8 cellular contexts compared by ENCODE assay signal in genomic region chr1:201171063-201172036, GRCh38. TPM values are rescaled to one million over a fixed set of nuclear protein-coding genes. Genes with fewer than 3 reads are reported as not detected.
DNase-seq lines count a peak whose midpoint lies in the region; ATAC-seq and TF ChIP-seq lines count a peak whose summit lies in the region.

No MANE protein-coding gene starts in this region.

- no peaks in the 10 kb centered on the region for H4K20me1 ChIP-seq in neural progenitor cell (ENCODE audit: low read depth)

- peaks cover 18% of the 10 kb centered on the region for H3F3A ChIP-seq in neural progenitor cell (ENCODE audit: low read depth)

- H2AFZ ChIP-seq in neural progenitor cell (replicated peaks) = peak overlapping the region; percentile 91

- H3K9me3 ChIP-seq in AG04450 (ENCODE audit: control insufficient read depth, insufficient read depth, low read length) (peaks cover 5% of the 10 kb centered on the region), neural progenitor cell (ENCODE audit: low read depth) (no peaks in the 10 kb centered on the region)

- H3K27ac ChIP-seq in AG04450 (ENCODE audit: low read depth, low read length) = peak overlapping the region; percentile 31
- no peak overlapping the region for H3K27ac ChIP-seq in neural progenitor cell

- H3K36me3 ChIP-seq in neural progenitor cell = no peaks in the 10 kb centered on the region

- H3K36me3 Mint-ChIP-seq in neural progenitor cell = no peaks in the 10 kb centered on the region
- H3K36me3 Mint-ChIP-seq in type B pancreatic cell = no peaks in the 10 kb centered on the region

- ATAC-seq in GM18861 (IDR thresholded peaks at IDR 0.05; ENCODE audit: unreplicated experiment) (peak; percentile 20), HG03045 (IDR thresholded peaks at IDR 0.05; ENCODE audit: unreplicated experiment) (peak; percentile 51)

- H3K4me3 Mint-ChIP-seq in neural progenitor cell (peak overlapping the region; percentile 78), type B pancreatic cell (peak overlapping the region; percentile 88)

- peaks cover 11% of the 10 kb centered on the region for H3K27me3 Mint-ChIP-seq in neural progenitor cell (ENCODE audit: insufficient read depth, low read depth)
- H3K27me3 Mint-ChIP-seq in type B pancreatic cell = no peaks in the 10 kb centered on the region

- POLR2A ChIA-PET in AG04450 (lab: Yijun Ruan, JAX) = no interaction called here

- H3K4me1 Mint-ChIP-seq in neural progenitor cell = peaks cover 17% of the 10 kb centered on the region
- H3K4me1 Mint-ChIP-seq in type B pancreatic cell (ENCODE audit: unreplicated experiment) = peaks cover 40% of the 10 kb centered on the region

- TF ChIP-seq CTCF in AG04450 (IDR thresholded peaks at IDR 0.05; ENCODE audit: low read depth, low read length) (peak; percentile 52), neural progenitor cell (IDR thresholded peaks at IDR 0.05) (peak; percentile 41), type B pancreatic cell (conservative IDR thresholded peaks at IDR 0.05) (peak; percentile 72)

- H3K27me3 ChIP-seq in AG04450 (ENCODE audit: control insufficient read depth, insufficient read depth, low read length) (peaks cover 10% of the 10 kb centered on the region), neural progenitor cell (peaks cover 27% of the 10 kb centered on the region)

- DNase-seq in AG04450 (ENCODE audit: low read depth, low spot score) = no peak
- peak; percentile 79 for DNase-seq in NCI-H510A treated with DMSO at 0.1 percent for 48 hours (lab: John Stamatoyannopoulos, UW)
- DNase-seq in activated T-cell treated with anti-CD3 and anti-CD28 coated beads, Interleukin-2, amount 50 U/mL, for 1 hour = peak; percentile 59
- peak; percentile 35 for DNase-seq in fibroblast of peridontal ligament (ENCODE audit: extremely low read depth)
- DNase-seq in neural progenitor cell (ENCODE audit: low spot score) = peak; percentile 66
- peak; percentile 78 for DNase-seq in type B pancreatic cell (ENCODE audit: extremely low spot score, unreplicated experiment)

- peak overlapping the region; percentile 70 for H3K4me3 ChIP-seq in AG04450 (ENCODE audit: low read depth, low read length)
- peak overlapping the region; percentile 64 for H3K4me3 ChIP-seq in neural progenitor cell

- H3K9me3 Mint-ChIP-seq in neural progenitor cell (no peaks in the 10 kb centered on the region), type B pancreatic cell (no peaks in the 10 kb centered on the region)

- H3K27ac Mint-ChIP-seq in neural progenitor cell (no peak overlapping the region), type B pancreatic cell (peak overlapping the region; percentile 87)

- no peak overlapping the region for H3K9ac ChIP-seq in neural progenitor cell

- peak overlapping the region; percentile 91 for H3K4me2 ChIP-seq in neural progenitor cell

- CTCF ChIA-PET in AG04450 (lab: Charles Lee) = interaction anchor here (0.8 to 3.1 kb wide), 4 partner anchors 12 to 200 kb away, joined by 3 to 12 read pairs (median 4); no protein-coding TSS in a partner anchor

- no peaks in the 10 kb centered on the region for H3K79me2 ChIP-seq in neural progenitor cell (ENCODE audit: low read depth)

- H3K4me1 ChIP-seq in neural progenitor cell = no peaks in the 10 kb centered on the region

RNA-seq across cellular contexts. Expression of gene TMEM9, which starts 17.1 kb away (rescaled TPM):
- 81.7 and 103 TPM in 2 replicates for polyA plus RNA-seq in AG04450 (2011; rRNA removed)
- polyA minus RNA-seq in AG04450 (2011; rRNA and poly(A)+ RNA removed) = 54.5 and 72.0 TPM in 2 replicates
- total RNA-seq in neural progenitor cell (ENCODE audit: low replicate concordance) (109 and 187 TPM in 2 replicates), type B pancreatic cell (ENCODE audit: low replicate concordance) (97.1 and 117 TPM in 2 replicates)

RNA-seq across cellular contexts. Expression of gene IGFN1, which starts 19.3 kb away (rescaled TPM):
- polyA plus RNA-seq in AG04450 (2011; rRNA removed) = 0.01 TPM in 1 of 2 replicates, not detected in the other
- 0.05 TPM in 1 of 2 replicates, not detected in the other for polyA minus RNA-seq in AG04450 (2011; rRNA and poly(A)+ RNA removed)
- total RNA-seq in neural progenitor cell (ENCODE audit: low replicate concordance) (0.15 TPM in 1 of 2 replicates, not detected in the other), type B pancreatic cell (ENCODE audit: low replicate concordance) (2.0 and 7.9 TPM in 2 replicates)

RNA-seq across cellular contexts. Expression of gene ASCL5, which starts 44.4 kb away (rescaled TPM):
- not detected in 2 replicates for polyA plus RNA-seq in AG04450 (2011; rRNA removed)
- not detected in 2 replicates for polyA minus RNA-seq in AG04450 (2011; rRNA and poly(A)+ RNA removed)
- total RNA-seq in neural progenitor cell (ENCODE audit: low replicate concordance) (not detected in 2 replicates), type B pancreatic cell (ENCODE audit: low replicate concordance) (not detected in 2 replicates)

RNA-seq across cellular contexts. Expression of gene CACNA1S, which starts 59.1 kb away (rescaled TPM):
- polyA plus RNA-seq in AG04450 (2011; rRNA removed) = not detected in 2 replicates
- polyA minus RNA-seq in AG04450 (2011; rRNA and poly(A)+ RNA removed) = not detected in 2 replicates
- 0.11 and 0.12 TPM in 2 replicates for total RNA-seq in neural progenitor cell (ENCODE audit: low replicate concordance)
- total RNA-seq in type B pancreatic cell (ENCODE audit: low replicate concordance) = 0.12 TPM in 1 of 2 replicates, not detected in the other
